1 cellular context compared by ENCODE assay signal in genomic region chr20:50242863-50243609, GRCh38.
A peak's percentile ranks its signal among the peaks of the same experiment; 100 is the strongest.
TF ChIP-seq lines count a peak whose summit lies in the region.

No MANE protein-coding gene starts in this region.

TF ChIP-seq in HepG2, 621 proteins besides CTCF, POLR2A, EP300 and RAD21 (continued from another document and continues in another):
- peak; percentile 76; the same call in 1 of the 2 replicates for TF ChIP-seq ARID4A (CRISPR knock-in tag; IDR thresholded peaks at IDR 0.05; ENCODE audit: borderline replicate concordance)
- peak; percentile 64 for TF ChIP-seq ZNF12 (CRISPR knock-in tag; IDR thresholded peaks at IDR 0.05)
- no peak for TF ChIP-seq RORA (CRISPR knock-in tag; IDR thresholded peaks at IDR 0.05)
- peak; percentile 82 for TF ChIP-seq MXI1 (IDR thresholded peaks at IDR 0.05; ENCODE audit: borderline replicate concordance, low read depth, low read length)
- TF ChIP-seq TFDP2 (CRISPR knock-in tag; IDR thresholded peaks at IDR 0.05): peak; percentile 84
- peak; percentile 93 for TF ChIP-seq MXD3 (CRISPR knock-in tag; IDR thresholded peaks at IDR 0.05)
- no peak for TF ChIP-seq ZNF333 (CRISPR knock-in tag; IDR thresholded peaks at IDR 0.05; ENCODE audit: borderline replicate concordance)
- no peak; the same call in 1 of the 2 replicates for TF ChIP-seq STAT6 (CRISPR knock-in tag; IDR thresholded peaks at IDR 0.05; ENCODE audit: borderline replicate concordance)
- peak; percentile 63 for TF ChIP-seq BCL3 (CRISPR knock-in tag; IDR thresholded peaks at IDR 0.05)
- peak; percentile 89; the same call in 1 of the 2 replicates for TF ChIP-seq ZNF138 (CRISPR knock-in tag; IDR thresholded peaks at IDR 0.05; ENCODE audit: low read depth)
- peak; percentile 56 for TF ChIP-seq AGO2 (optimal IDR thresholded peaks at IDR 0.05; ENCODE audit: low read depth, low read length)
- peak; percentile 70; the same call in 1 of the 2 replicates for TF ChIP-seq BRF2 (CRISPR knock-in tag; IDR thresholded peaks at IDR 0.05)
- peak; percentile 73; the same call in 1 of the 2 replicates for TF ChIP-seq RERE (CRISPR knock-in tag; IDR thresholded peaks at IDR 0.05; ENCODE audit: low read depth)
- TF ChIP-seq SNAI1 (CRISPR knock-in tag; IDR thresholded peaks at IDR 0.05; ENCODE audit: borderline replicate concordance): 0 out of 2 replicates have a peak, but pooled peaks have one; percentile 77
- no peak for TF ChIP-seq RFXANK (CRISPR knock-in tag; IDR thresholded peaks at IDR 0.05)
- TF ChIP-seq CHCHD3 (CRISPR knock-in tag; IDR thresholded peaks at IDR 0.05): no peak; the same call in 1 of the 2 replicates
- peak; percentile 97; the same call in 1 of the 2 replicates for TF ChIP-seq CAMTA2 (CRISPR knock-in tag; IDR thresholded peaks at IDR 0.05; ENCODE audit: borderline replicate concordance)
- TF ChIP-seq NPAS2 (CRISPR knock-in tag; IDR thresholded peaks at IDR 0.05; ENCODE audit: borderline replicate concordance): no peak
- no peak for TF ChIP-seq SP1 (IDR thresholded peaks at IDR 0.05)
- TF ChIP-seq SP1 (CRISPR knock-in tag; IDR thresholded peaks at IDR 0.05): peak; percentile 41
- 0 out of 2 replicates have a peak, but pooled peaks have one; percentile 63 for TF ChIP-seq ZBTB4 (CRISPR knock-in tag; IDR thresholded peaks at IDR 0.05; ENCODE audit: borderline replicate concordance)
- TF ChIP-seq BATF2 (CRISPR knock-in tag; IDR thresholded peaks at IDR 0.05): no peak
- TF ChIP-seq MBD4 (IDR thresholded peaks at IDR 0.05; ENCODE audit: borderline replicate concordance, low read length): no peak
- peak; percentile 80; the same call in 1 of the 2 replicates for TF ChIP-seq ELF3 (CRISPR knock-in tag; IDR thresholded peaks at IDR 0.05)
- no peak; the same call in 1 of the 2 replicates for TF ChIP-seq ZNF589 (CRISPR knock-in tag; conservative IDR thresholded peaks at IDR 0.05)
- TF ChIP-seq ZSCAN5A (CRISPR knock-in tag; IDR thresholded peaks at IDR 0.05; ENCODE audit: borderline replicate concordance): peak; percentile 97
- no peak for TF ChIP-seq ZNF432 (CRISPR knock-in tag; IDR thresholded peaks at IDR 0.05; ENCODE audit: borderline replicate concordance)
- TF ChIP-seq SMAD3 (CRISPR knock-in tag; IDR thresholded peaks at IDR 0.05): peak; percentile 47
